22 cellular contexts compared by ENCODE assay signal in the genomic region with DNA sequence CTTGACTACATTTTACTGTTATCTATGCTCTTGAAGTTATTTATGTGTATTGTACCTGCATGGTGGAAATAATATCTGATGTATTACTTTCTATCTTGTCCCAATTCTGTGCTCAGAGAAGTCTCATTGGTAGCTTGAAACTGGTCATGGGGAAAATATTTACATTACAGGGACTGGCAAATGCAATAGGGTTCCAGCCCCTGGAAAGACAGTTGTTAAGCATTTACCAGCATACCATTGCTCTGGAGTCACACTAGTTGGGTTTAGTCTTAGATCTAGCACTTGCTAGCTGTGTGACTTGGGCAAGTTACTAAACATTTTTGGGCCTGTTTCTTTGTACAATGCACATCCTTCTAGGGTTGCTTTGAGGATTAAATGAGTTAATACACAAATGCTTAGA.
"Had no signal": no experiment of that assay in that cellular context is flagged by ENCODE, and none has a peak within 500 bp of the region (broad histone marks: within the 10 kb centered on the region; RNA-seq: fewer than 3 reads in every experiment).

No MANE protein-coding gene starts in this region.

- H3K9me3 ChIP-seq: adrenal gland, right lobe of liver, testis, transverse colon had no signal

- H3K4me1 ChIP-seq: adrenal gland, heart left ventricle, right lobe of liver, testis, transverse colon had no signal

- H3K4me3 ChIP-seq: adrenal gland, heart left ventricle, right lobe of liver, skin epidermis, testis, transverse colon had no signal

- FAIRE-seq: TTC549 had no signal

- DNase-seq: activated CD4-positive, alpha-beta T cell treated with anti-CD3 and anti-CD28 coated beads for 48 hours; activated CD4-positive, alpha-beta T cell treated with anti-CD3 and anti-CD28 coated beads, Interleukin-2, amount 50 U/mL, for 48 hours; activated CD8-positive, alpha-beta memory T cell treated with anti-CD3 and anti-CD28 coated beads, Interleukin-2, amount 50 U/mL, for 4 hours; activated effector memory CD4-positive, alpha-beta T cell treated with anti-CD3 and anti-CD28 coated beads, Interleukin-2, amount 50 U/mL, for 16 hours; activated naive CD4-positive, alpha-beta T cell treated with anti-CD3 and anti-CD28 coated beads for 36 hours; activated naive CD8-positive, alpha-beta T cell treated with anti-CD3 and anti-CD28 coated beads for 36 hours; activated T-cell treated with anti-CD3 and anti-CD28 coated beads, Interleukin-2, amount 50 U/mL, for 1 hour; adrenal gland; aorta; cortex of kidney; heart left ventricle; left cardiac atrium; left ventricle myocardium superior; right lobe of liver; stimulated activated CD4-positive, alpha-beta T cell treated with anti-CD3 and anti-CD28 coated beads, Interleukin-12 subunit alpha, Interleukin-12 subunit beta, amount 100 ng/mL, for 4 hours; stimulated activated CD4-positive, alpha-beta T cell treated with anti-CD3 and anti-CD28 coated beads, Interleukin-4, amount 100 ng/mL, for 1 hour; stimulated activated naive CD8-positive, alpha-beta T cell treated with anti-CD3 and anti-CD28 coated beads, Interleukin-15, Interleukin-2, amounts not matched to agents 100 U/mL and 50 U/mL, for 24 hours; testis; transverse colon; WERI-Rb-1 had no signal

- H3K36me3 ChIP-seq: adrenal gland, heart left ventricle, right lobe of liver, transverse colon, WERI-Rb-1 had no signal

- H3K27me3 ChIP-seq: adrenal gland, right lobe of liver, testis, transverse colon had no signal

- H3K27ac ChIP-seq: adrenal gland, heart left ventricle, right lobe of liver, skin epidermis, testis, transverse colon, WERI-Rb-1 had no signal
